ENCODE assay signal across 18 cellular contexts in genomic region chr17:8953152-8953885, GRCh38. TPM values are rescaled to one million over a fixed set of nuclear protein-coding genes. Genes with fewer than 3 reads are reported as not detected.
DNase-seq lines count a peak whose midpoint lies in the region; ATAC-seq and TF ChIP-seq lines count a peak whose summit lies in the region.
"Had no signal": no experiment of that assay in that cellular context is flagged by ENCODE, and none has a peak within 500 bp of the region (broad histone marks: within the 10 kb centered on the region; RNA-seq: fewer than 3 reads in every experiment).

No MANE protein-coding gene starts in this region.

- H3K27me3 Mint-ChIP-seq in T-helper 1 cell treated with Interleukin-12 subunit alpha and Interleukin-12 subunit beta and Interleukin-4 antibody, amounts not matched to agents 30 μg/mL and 1 μg/mL, for 36 hours (ENCODE audit: low read depth): no peaks in the 10 kb centered on the region
- peaks cover 47% of the 10 kb centered on the region for H3K27me3 Mint-ChIP-seq in type B pancreatic cell

- peak overlapping the region; percentile 8 for H3K27ac Mint-ChIP-seq in T-helper 1 cell treated with Interleukin-12 subunit alpha and Interleukin-12 subunit beta and Interleukin-4 antibody, amounts not matched to agents 30 μg/mL and 1 μg/mL, for 36 hours
- H3K27ac Mint-ChIP-seq in type B pancreatic cell: no peak overlapping the region

- H3K4me3 ChIP-seq in right atrium auricular region (no peak overlapping the region), left lung (peak overlapping the region in 1 of 2 donors; percentile 3)
- H3K4me3 ChIP-seq: colonic mucosa, tibial nerve had no signal

- no peak overlapping the region for H3K4me3 Mint-ChIP-seq in T-helper 1 cell treated with Interleukin-12 subunit alpha and Interleukin-12 subunit beta and Interleukin-4 antibody, amounts not matched to agents 30 μg/mL and 1 μg/mL, for 36 hours
- H3K4me3 Mint-ChIP-seq in type B pancreatic cell: no peak overlapping the region

- H3K27ac ChIP-seq in right atrium auricular region: peak overlapping the region; percentile 16 to 22
- peak overlapping the region; percentile 48 to 93 for H3K27ac ChIP-seq in left lung
- H3K27ac ChIP-seq: colonic mucosa had no signal

- peaks cover 84% of the 10 kb centered on the region for H3K4me1 Mint-ChIP-seq in T-helper 1 cell treated with Interleukin-12 subunit alpha and Interleukin-12 subunit beta and Interleukin-4 antibody, amounts not matched to agents 30 μg/mL and 1 μg/mL, for 36 hours (ENCODE audit: low read depth)
- H3K4me1 Mint-ChIP-seq in type B pancreatic cell (ENCODE audit: unreplicated experiment): no peaks in the 10 kb centered on the region

- H3K9me3 ChIP-seq in right atrium auricular region (no peaks in the 10 kb centered on the region), left lung (no peaks in the 10 kb centered on the region)
- H3K9me3 ChIP-seq: colonic mucosa had no signal

- H3K27me3 ChIP-seq in right atrium auricular region (no peaks in the 10 kb centered on the region), left lung (peaks cover 0 to 11% of the 10 kb centered on the region in 2 donors)
- H3K27me3 ChIP-seq: colonic mucosa, tibial nerve had no signal

- intact Hi-C loops in cardiac septum (cut with DNase I) (no loop called here), left lung (cut with DNase I) (no loop called here)

- peak; percentile 18 for ATAC-seq in left lung
- ATAC-seq: activated T-cell treated with anti-CD3 and anti-CD28 coated beads, Interleukin-2, amount 50 U/mL, for 4 hours; Panc1 had no signal

- no peaks in the 10 kb centered on the region for H3K4me1 ChIP-seq in right atrium auricular region
- peaks cover 0 to 100% of the 10 kb centered on the region in 2 donors for H3K4me1 ChIP-seq in left lung
- H3K4me1 ChIP-seq: colonic mucosa, tibial nerve had no signal

- peaks cover 62% of the 10 kb centered on the region for H3K36me3 Mint-ChIP-seq in T-helper 1 cell treated with Interleukin-12 subunit alpha and Interleukin-12 subunit beta and Interleukin-4 antibody, amounts not matched to agents 30 μg/mL and 1 μg/mL, for 36 hours (ENCODE audit: low read depth)
- H3K36me3 Mint-ChIP-seq in type B pancreatic cell: no peaks in the 10 kb centered on the region

- peaks cover 23% of the 10 kb centered on the region for H3K9me3 Mint-ChIP-seq in T-helper 1 cell treated with Interleukin-12 subunit alpha and Interleukin-12 subunit beta and Interleukin-4 antibody, amounts not matched to agents 30 μg/mL and 1 μg/mL, for 36 hours
- no peaks in the 10 kb centered on the region for H3K9me3 Mint-ChIP-seq in type B pancreatic cell

- DNase-seq in right atrium auricular region (ENCODE audit: low spot score) (no peak), cardiac septum (ENCODE audit: low spot score) (no peak), left lung (no peak), type B pancreatic cell (ENCODE audit: extremely low spot score, unreplicated experiment) (peak; percentile 13), UCSD-AML1 (lab: John Stamatoyannopoulos, UW; ENCODE audit: unreplicated experiment) (no peak)
- no peak for DNase-seq in activated CD8-positive, alpha-beta memory T cell treated with anti-CD3 and anti-CD28 coated beads for 24 hours
- DNase-seq in effector CD8-positive, alpha-beta T cell (lab: John Stamatoyannopoulos, UW): no peak
- DNase-seq: activated CD4-positive, CD25-positive, alpha-beta regulatory T cell treated with anti-CD3 and anti-CD28 coated beads, Interleukin-2, amount 50 U/mL, for 72 hours; activated T-cell treated with anti-CD3 and anti-CD28 coated beads, Interleukin-2, amount 50 U/mL, for 4 hours; colonic mucosa; NCI-H2029 treated with DMSO at 0.1 percent for 48 hours; NCI-H748 treated with DMSO at 0.1 percent for 48 hours; retina; stimulated activated CD8-positive, alpha-beta memory T cell treated with anti-CD3 and anti-CD28 coated beads, Interleukin-4, amount 100 ng/mL, for 48 hours; SW 1271 had no signal

- H3K36me3 ChIP-seq in right atrium auricular region: no peaks in the 10 kb centered on the region
- H3K36me3 ChIP-seq in left lung: no peaks in the 10 kb centered on the region
- H3K36me3 ChIP-seq: colonic mucosa, tibial nerve had no signal

- no peak for TF ChIP-seq CTCF in right atrium auricular region (IDR thresholded peaks at IDR 0.05)
- no peak for TF ChIP-seq CTCF in left lung (IDR thresholded peaks at IDR 0.05)
- no peak for TF ChIP-seq CTCF in type B pancreatic cell (conservative IDR thresholded peaks at IDR 0.05)

RNA-seq across cellular contexts. Expression of gene PIK3R5, which starts 12.2 kb away (rescaled TPM):
- total RNA-seq in right atrium auricular region (1 to 10 TPM; 5.0 to 7.5 TPM), cardiac septum (2.0 TPM), left lung (10 to 100 TPM; 19.4 to 84.8 TPM), type B pancreatic cell (ENCODE audit: low replicate concordance) (0.29 TPM in 2 replicates)
